1 cellular context compared by ENCODE assay signal in the genomic region with DNA sequence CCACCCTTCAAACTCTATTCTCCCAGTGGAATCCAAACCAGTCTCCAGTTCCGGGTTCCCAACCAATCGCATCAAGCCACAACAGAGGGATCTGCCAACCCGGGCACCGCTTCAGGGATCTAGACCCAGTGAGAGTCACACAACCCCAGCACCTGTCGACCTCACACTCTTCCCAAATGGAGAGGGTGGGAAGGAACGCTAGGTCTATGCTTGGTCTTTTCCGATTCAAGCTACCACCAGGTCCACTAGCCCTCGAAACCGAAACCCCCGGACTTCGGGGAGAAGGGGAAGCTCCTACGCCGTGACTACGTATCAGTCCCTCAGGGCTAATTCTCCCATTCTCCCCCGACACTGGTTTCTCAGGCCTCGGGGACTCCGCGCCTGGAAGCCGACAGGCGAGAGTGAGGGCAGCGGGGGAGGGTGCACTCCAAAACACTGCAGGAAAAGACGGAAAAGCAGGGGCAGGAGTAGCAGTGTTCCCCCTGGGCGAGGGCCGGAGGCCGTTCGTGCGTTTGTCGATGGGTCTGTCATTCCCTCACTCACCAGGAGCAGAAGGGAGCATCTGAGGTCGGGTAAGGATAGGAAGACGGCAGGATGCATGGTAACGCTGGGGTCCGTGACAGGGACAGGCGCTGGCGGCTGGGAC.
A peak's percentile ranks its signal among the peaks of the same experiment; 100 is the strongest.
TF ChIP-seq lines count a peak whose summit lies in the region.

No MANE protein-coding gene starts in this region.

TF ChIP-seq in HepG2, 621 proteins besides CTCF, POLR2A, EP300 and RAD21 (continued from another document and continues in another):
- TF ChIP-seq SYNCRIP (IDR thresholded peaks at IDR 0.05; ENCODE audit: insufficient read depth, low read depth, low read length) (no peak), ZFP90 (CRISPR knock-in tag; IDR thresholded peaks at IDR 0.05; ENCODE audit: borderline replicate concordance) (no peak), NR3C1 (CRISPR knock-in tag; IDR thresholded peaks at IDR 0.05) (no peak), ADNP (CRISPR knock-in tag; IDR thresholded peaks at IDR 0.05) (no peak), NFYB (CRISPR knock-in tag; IDR thresholded peaks at IDR 0.05) (peak; percentile 80), ZSCAN20 (CRISPR knock-in tag; IDR thresholded peaks at IDR 0.05; ENCODE audit: borderline replicate concordance) (no peak), ZNF501 (CRISPR knock-in tag; IDR thresholded peaks at IDR 0.05) (peak; percentile 90), ZNF557 (CRISPR knock-in tag; IDR thresholded peaks at IDR 0.05) (no peak), HMG20A (CRISPR knock-in tag; IDR thresholded peaks at IDR 0.05; ENCODE audit: borderline replicate concordance) (no peak), BRD4 (CRISPR knock-in tag; IDR thresholded peaks at IDR 0.05) (no peak), SNAI1 (CRISPR knock-in tag; IDR thresholded peaks at IDR 0.05; ENCODE audit: borderline replicate concordance) (no peak), TCF7L2 (IDR thresholded peaks at IDR 0.05; ENCODE audit: low read depth, low read length) (no peak), ZNF232 (CRISPR knock-in tag; IDR thresholded peaks at IDR 0.05; ENCODE audit: borderline replicate concordance) (no peak), MIER3 (CRISPR knock-in tag; IDR thresholded peaks at IDR 0.05; ENCODE audit: borderline replicate concordance) (no peak; the same call in 1 of the 2 replicates), PTBP1 (IDR thresholded peaks at IDR 0.05; ENCODE audit: low read depth, low read length, poor library complexity, severe bottlenecking) (no peak), ARNT2 (CRISPR knock-in tag; IDR thresholded peaks at IDR 0.05; ENCODE audit: low read depth) (no peak; the same call in 1 of the 2 replicates), THAP9 (CRISPR knock-in tag; IDR thresholded peaks at IDR 0.05; ENCODE audit: borderline replicate concordance) (no peak), CENPT (CRISPR knock-in tag; IDR thresholded peaks at IDR 0.05; ENCODE audit: low read depth) (no peak), NFATC3 (CRISPR knock-in tag; IDR thresholded peaks at IDR 0.05) (no peak), NONO (IDR thresholded peaks at IDR 0.05) (no peak), NONO (CRISPR knock-in tag; conservative IDR thresholded peaks at IDR 0.05) (0 out of 2 replicates have a peak, but pooled peaks have one; percentile 26), ZNF713 (CRISPR knock-in tag; IDR thresholded peaks at IDR 0.05) (0 out of 2 replicates have a peak, but pooled peaks have one; percentile 35), BCL6 (CRISPR knock-in tag; IDR thresholded peaks at IDR 0.05) (0 out of 2 replicates have a peak, but pooled peaks have one; percentile 6), MATR3 (CRISPR knock-in tag; IDR thresholded peaks at IDR 0.05) (no peak), ZNF629 (CRISPR knock-in tag; conservative IDR thresholded peaks at IDR 0.05) (no peak), MNT (IDR thresholded peaks at IDR 0.05) (no peak), SKI (IDR thresholded peaks at IDR 0.05; ENCODE audit: partially characterized antibody) (no peak), ZIK1 (CRISPR knock-in tag; IDR thresholded peaks at IDR 0.05; ENCODE audit: borderline replicate concordance, low read depth) (no peak; the same call in 1 of the 2 replicates), ZNF563 (CRISPR knock-in tag; IDR thresholded peaks at IDR 0.05) (no peak), ZNF12 (CRISPR knock-in tag; IDR thresholded peaks at IDR 0.05) (no peak), HNRNPL (IDR thresholded peaks at IDR 0.05; ENCODE audit: low read depth, low read length) (no peak), MEIS1 (CRISPR knock-in tag; IDR thresholded peaks at IDR 0.05; ENCODE audit: borderline replicate concordance) (no peak), GABPB1 (CRISPR knock-in tag; IDR thresholded peaks at IDR 0.05) (no peak), PHB2 (IDR thresholded peaks at IDR 0.05; ENCODE audit: partially characterized antibody) (no peak), XRCC5 (optimal IDR thresholded peaks at IDR 0.05; ENCODE audit: low read length) (peak; percentile 25), SP1 (IDR thresholded peaks at IDR 0.05) (no peak), SP1 (CRISPR knock-in tag; IDR thresholded peaks at IDR 0.05) (no peak), LCORL (IDR thresholded peaks at IDR 0.05) (no peak), LCORL (CRISPR knock-in tag; IDR thresholded peaks at IDR 0.05) (no peak), MLXIP (CRISPR knock-in tag; IDR thresholded peaks at IDR 0.05; ENCODE audit: borderline replicate concordance) (no peak), MAX (IDR thresholded peaks at IDR 0.05) (no peak; the same call in 1 of the 2 replicates), BRCA1 (CRISPR knock-in tag; IDR thresholded peaks at IDR 0.05) (no peak), U2AF2 (IDR thresholded peaks at IDR 0.05; ENCODE audit: low read depth, low read length) (no peak), ZNF253 (CRISPR knock-in tag; IDR thresholded peaks at IDR 0.05; ENCODE audit: borderline replicate concordance) (no peak), ZNF292 (CRISPR knock-in tag; IDR thresholded peaks at IDR 0.05; ENCODE audit: borderline replicate concordance, low read depth) (0 out of 2 replicates have a peak, but pooled peaks have one; percentile 45), CBFB (CRISPR knock-in tag; IDR thresholded peaks at IDR 0.05) (no peak), ZFP36L1 (CRISPR knock-in tag; IDR thresholded peaks at IDR 0.05) (no peak), EHMT2 (IDR thresholded peaks at IDR 0.05; ENCODE audit: borderline replicate concordance, low read depth, low read length) (no peak), ZNF136 (CRISPR knock-in tag; IDR thresholded peaks at IDR 0.05; ENCODE audit: low read depth) (no peak), ZFP82 (CRISPR knock-in tag; IDR thresholded peaks at IDR 0.05; ENCODE audit: borderline replicate concordance) (0 out of 2 replicates have a peak, but pooled peaks have one; percentile 58), PAWR (CRISPR knock-in tag; IDR thresholded peaks at IDR 0.05; ENCODE audit: borderline replicate concordance) (no peak)
- TF ChIP-seq, protein P1, sequence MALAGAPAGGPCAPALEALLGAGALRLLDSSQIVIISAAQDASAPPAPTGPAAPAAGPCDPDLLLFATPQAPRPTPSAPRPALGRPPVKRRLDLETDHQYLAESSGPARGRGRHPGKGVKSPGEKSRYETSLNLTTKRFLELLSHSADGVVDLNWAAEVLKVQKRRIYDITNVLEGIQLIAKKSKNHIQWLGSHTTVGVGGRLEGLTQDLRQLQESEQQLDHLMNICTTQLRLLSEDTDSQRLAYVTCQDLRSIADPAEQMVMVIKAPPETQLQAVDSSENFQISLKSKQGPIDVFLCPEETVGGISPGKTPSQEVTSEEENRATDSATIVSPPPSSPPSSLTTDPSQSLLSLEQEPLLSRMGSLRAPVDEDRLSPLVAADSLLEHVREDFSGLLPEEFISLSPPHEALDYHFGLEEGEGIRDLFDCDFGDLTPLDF (CRISPR knock-in tag; IDR thresholded peaks at IDR 0.05), result no peak
- TF ChIP-seq, protein P2, sequence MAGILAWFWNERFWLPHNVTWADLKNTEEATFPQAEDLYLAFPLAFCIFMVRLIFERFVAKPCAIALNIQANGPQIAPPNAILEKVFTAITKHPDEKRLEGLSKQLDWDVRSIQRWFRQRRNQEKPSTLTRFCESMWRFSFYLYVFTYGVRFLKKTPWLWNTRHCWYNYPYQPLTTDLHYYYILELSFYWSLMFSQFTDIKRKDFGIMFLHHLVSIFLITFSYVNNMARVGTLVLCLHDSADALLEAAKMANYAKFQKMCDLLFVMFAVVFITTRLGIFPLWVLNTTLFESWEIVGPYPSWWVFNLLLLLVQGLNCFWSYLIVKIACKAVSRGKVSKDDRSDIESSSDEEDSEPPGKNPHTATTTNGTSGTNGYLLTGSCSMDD (CRISPR knock-in tag; IDR thresholded peaks at IDR 0.05), result no peak
- TF ChIP-seq, protein P3, sequence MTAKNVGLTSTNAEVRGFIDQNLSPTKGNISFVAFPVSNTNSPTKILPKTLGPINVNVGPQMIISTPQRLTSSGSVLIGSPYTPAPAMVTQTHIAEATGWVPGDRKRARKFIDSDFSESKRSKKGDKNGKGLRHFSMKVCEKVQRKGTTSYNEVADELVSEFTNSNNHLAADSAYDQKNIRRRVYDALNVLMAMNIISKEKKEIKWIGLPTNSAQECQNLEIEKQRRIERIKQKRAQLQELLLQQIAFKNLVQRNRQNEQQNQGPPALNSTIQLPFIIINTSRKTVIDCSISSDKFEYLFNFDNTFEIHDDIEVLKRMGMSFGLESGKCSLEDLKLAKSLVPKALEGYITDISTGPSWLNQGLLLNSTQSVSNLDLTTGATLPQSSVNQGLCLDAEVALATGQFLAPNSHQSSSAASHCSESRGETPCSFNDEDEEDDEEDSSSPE (CRISPR knock-in tag; IDR thresholded peaks at IDR 0.05), result no peak
- TF ChIP-seq, protein P4, sequence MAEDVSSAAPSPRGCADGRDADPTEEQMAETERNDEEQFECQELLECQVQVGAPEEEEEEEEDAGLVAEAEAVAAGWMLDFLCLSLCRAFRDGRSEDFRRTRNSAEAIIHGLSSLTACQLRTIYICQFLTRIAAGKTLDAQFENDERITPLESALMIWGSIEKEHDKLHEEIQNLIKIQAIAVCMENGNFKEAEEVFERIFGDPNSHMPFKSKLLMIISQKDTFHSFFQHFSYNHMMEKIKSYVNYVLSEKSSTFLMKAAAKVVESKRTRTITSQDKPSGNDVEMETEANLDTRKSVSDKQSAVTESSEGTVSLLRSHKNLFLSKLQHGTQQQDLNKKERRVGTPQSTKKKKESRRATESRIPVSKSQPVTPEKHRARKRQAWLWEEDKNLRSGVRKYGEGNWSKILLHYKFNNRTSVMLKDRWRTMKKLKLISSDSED (CRISPR knock-in tag; IDR thresholded peaks at IDR 0.05), result no peak
- TF ChIP-seq, protein P5, sequence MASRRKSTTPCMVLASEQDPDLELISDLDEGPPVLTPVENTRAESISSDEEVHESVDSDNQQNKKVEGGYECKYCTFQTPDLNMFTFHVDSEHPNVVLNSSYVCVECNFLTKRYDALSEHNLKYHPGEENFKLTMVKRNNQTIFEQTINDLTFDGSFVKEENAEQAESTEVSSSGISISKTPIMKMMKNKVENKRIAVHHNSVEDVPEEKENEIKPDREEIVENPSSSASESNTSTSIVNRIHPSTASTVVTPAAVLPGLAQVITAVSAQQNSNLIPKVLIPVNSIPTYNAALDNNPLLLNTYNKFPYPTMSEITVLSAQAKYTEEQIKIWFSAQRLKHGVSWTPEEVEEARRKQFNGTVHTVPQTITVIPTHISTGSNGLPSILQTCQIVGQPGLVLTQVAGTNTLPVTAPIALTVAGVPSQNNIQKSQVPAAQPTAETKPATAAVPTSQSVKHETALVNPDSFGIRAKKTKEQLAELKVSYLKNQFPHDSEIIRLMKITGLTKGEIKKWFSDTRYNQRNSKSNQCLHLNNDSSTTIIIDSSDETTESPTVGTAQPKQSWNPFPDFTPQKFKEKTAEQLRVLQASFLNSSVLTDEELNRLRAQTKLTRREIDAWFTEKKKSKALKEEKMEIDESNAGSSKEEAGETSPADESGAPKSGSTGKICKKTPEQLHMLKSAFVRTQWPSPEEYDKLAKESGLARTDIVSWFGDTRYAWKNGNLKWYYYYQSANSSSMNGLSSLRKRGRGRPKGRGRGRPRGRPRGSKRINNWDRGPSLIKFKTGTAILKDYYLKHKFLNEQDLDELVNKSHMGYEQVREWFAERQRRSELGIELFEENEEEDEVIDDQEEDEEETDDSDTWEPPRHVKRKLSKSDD (CRISPR knock-in tag; IDR thresholded peaks at IDR 0.05; ENCODE audit: low read depth), result no peak
